In genomic region chr7:64180989-64181388, GRCh38 we compare ENCODE assay signal across 2 cellular contexts.
TF ChIP-seq lines count a peak whose summit lies in the region.

No MANE protein-coding gene starts in this region.

TF ChIP-seq in liver, 16 proteins besides CTCF, POLR2A, EP300 and RAD21:
- TF ChIP-seq ZBTB33 (IDR thresholded peaks at IDR 0.05) = no peak
- TF ChIP-seq FOXA2 (IDR thresholded peaks at IDR 0.05) = no peak
- no peak for TF ChIP-seq NR2F2 (IDR thresholded peaks at IDR 0.05)
- no peak for TF ChIP-seq RXRA (IDR thresholded peaks at IDR 0.05)
- no peak for TF ChIP-seq EGR1 (IDR thresholded peaks at IDR 0.05; ENCODE audit: low read depth in 2 of 2)
- no peak for TF ChIP-seq REST (IDR thresholded peaks at IDR 0.05)
- no peak for TF ChIP-seq HNF4G (IDR thresholded peaks at IDR 0.05)
- no peak for TF ChIP-seq SP1 (IDR thresholded peaks at IDR 0.05)
- no peak for TF ChIP-seq GABPA (IDR thresholded peaks at IDR 0.05 in 1 of 2, conservative IDR thresholded peaks at IDR 0.05 in 1 of 2)
TF ChIP-seq in liver: peak in this region for 0.

TF ChIP-seq in HepG2, 621 proteins besides CTCF, POLR2A, EP300 and RAD21:
- TF ChIP-seq ZSCAN30 (CRISPR knock-in tag; IDR thresholded peaks at IDR 0.05) (no peak), HDAC2 (CRISPR knock-in tag; IDR thresholded peaks at IDR 0.05) (no peak), CHD2 (IDR thresholded peaks at IDR 0.05; ENCODE audit: low read depth, low read length) (no peak), GLI4 (CRISPR knock-in tag; IDR thresholded peaks at IDR 0.05; ENCODE audit: borderline replicate concordance) (no peak), NR1H2 (CRISPR knock-in tag; IDR thresholded peaks at IDR 0.05; ENCODE audit: borderline replicate concordance, low read depth) (no peak), POLR2G (IDR thresholded peaks at IDR 0.05; ENCODE audit: low read depth, low read length) (no peak), ZBTB38 (CRISPR knock-in tag; IDR thresholded peaks at IDR 0.05) (no peak), DR1 (CRISPR knock-in tag; IDR thresholded peaks at IDR 0.05) (no peak)
